24 cellular contexts compared by ENCODE assay signal in the genomic region with DNA sequence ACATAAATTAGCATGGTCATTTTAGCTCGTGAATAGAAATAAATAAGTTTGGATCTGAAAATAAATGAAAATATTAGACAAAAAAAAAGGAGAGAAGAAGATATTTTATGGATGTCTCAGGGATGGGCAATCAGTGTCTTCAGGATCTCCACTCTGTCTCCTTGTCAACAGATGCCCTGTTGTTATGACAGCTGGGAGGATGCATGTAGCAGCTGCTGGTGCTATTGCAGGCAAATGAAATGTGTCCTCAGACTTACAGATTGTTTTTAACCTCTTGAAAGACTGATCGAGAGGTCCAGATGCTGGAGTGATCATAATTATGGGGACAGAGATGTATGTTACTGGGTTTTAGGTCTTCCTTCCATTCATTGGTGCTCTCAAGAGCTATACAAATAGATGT.
"Had no signal": no experiment of that assay in that cellular context is flagged by ENCODE, and none has a peak within 500 bp of the region (broad histone marks: within the 10 kb centered on the region; RNA-seq: fewer than 3 reads in every experiment).

No MANE protein-coding gene starts in this region.

- H3K27ac Mint-ChIP-seq: activated CD4-positive, alpha-beta memory T cell treated with anti-CD3 and anti-CD28 coated beads for 36 hours; activated naive CD4-positive, alpha-beta T cell treated with anti-CD3 and anti-CD28 coated beads for 36 hours; activated naive CD8-positive, alpha-beta T cell treated with anti-CD3 and anti-CD28 coated beads, Interleukin-2, amount 10 ng/mL, durations not matched to agents 7 days and 5 days; effector memory CD8-positive, alpha-beta T cell; mesothelial cell of epicardium; nephron; stimulated activated naive CD8-positive, alpha-beta T cell treated with anti-CD3 and anti-CD28 coated beads, Interleukin-15, Interleukin-2, amounts not matched to agents 100 ng/mL and 50 ng/mL, for 24 hours had no signal

- H3K27me3 ChIP-seq: breast epithelium, pancreas, right atrium auricular region, thyroid gland, upper lobe of right lung had no signal

- H3K4me3 ChIP-seq: breast epithelium, pancreas, psoas muscle, right atrium auricular region, thyroid gland, upper lobe of right lung had no signal

- H3K9me3 Mint-ChIP-seq: central memory CD8-positive, alpha-beta T cell; effector memory CD8-positive, alpha-beta T cell had no signal

- DNase-seq: activated CD4-positive, alpha-beta memory T cell treated with anti-CD3 and anti-CD28 coated beads for 36 hours; activated CD4-positive, alpha-beta T cell treated with anti-CD3 and anti-CD28 coated beads for 4 hours; activated CD4-positive, CD25-positive, alpha-beta regulatory T cell; activated naive CD4-positive, alpha-beta T cell treated with anti-CD3 and anti-CD28 coated beads for 36 hours; activated naive CD8-positive, alpha-beta T cell treated with anti-CD3 and anti-CD28 coated beads, Interleukin-2, amount 10 ng/mL, durations not matched to agents 7 days and 5 days; activated T-cell treated with anti-CD3 and anti-CD28 coated beads, Interleukin-2, amount 50 U/mL, for 48 hours; amniotic stem cell; effector memory CD8-positive, alpha-beta T cell; foreskin melanocyte; hippocampal formation; left ventricle myocardium superior; mammary epithelial cell; pancreas; psoas muscle; stimulated activated CD4-positive, alpha-beta T cell treated with anti-CD3 and anti-CD28 coated beads, Interleukin-4, amount 100 ng/mL, for 24 hours; substantia nigra; thyroid gland; upper lobe of right lung had no signal

- H3K4me1 Mint-ChIP-seq: activated naive CD8-positive, alpha-beta T cell treated with anti-CD3 and anti-CD28 coated beads, Interleukin-2, amount 10 ng/mL, durations not matched to agents 7 days and 5 days; central memory CD8-positive, alpha-beta T cell; mesothelial cell of epicardium had no signal

- H3K4me3 Mint-ChIP-seq: activated CD4-positive, alpha-beta memory T cell treated with anti-CD3 and anti-CD28 coated beads for 36 hours; activated naive CD4-positive, alpha-beta T cell treated with anti-CD3 and anti-CD28 coated beads for 36 hours; activated naive CD8-positive, alpha-beta T cell treated with anti-CD3 and anti-CD28 coated beads, Interleukin-2, amount 10 ng/mL, durations not matched to agents 7 days and 5 days; central memory CD8-positive, alpha-beta T cell; effector memory CD8-positive, alpha-beta T cell; mesothelial cell of epicardium; nephron; stimulated activated naive CD8-positive, alpha-beta T cell treated with anti-CD3 and anti-CD28 coated beads, Interleukin-15, Interleukin-2, amounts not matched to agents 100 ng/mL and 50 ng/mL, for 24 hours had no signal

- H3K27me3 Mint-ChIP-seq: activated CD4-positive, alpha-beta memory T cell treated with anti-CD3 and anti-CD28 coated beads for 36 hours; central memory CD8-positive, alpha-beta T cell; effector memory CD8-positive, alpha-beta T cell; stimulated activated naive CD8-positive, alpha-beta T cell treated with anti-CD3 and anti-CD28 coated beads, Interleukin-15, Interleukin-2, amounts not matched to agents 100 ng/mL and 50 ng/mL, for 24 hours had no signal

- H3K36me3 Mint-ChIP-seq: activated CD4-positive, alpha-beta memory T cell treated with anti-CD3 and anti-CD28 coated beads for 36 hours; activated naive CD8-positive, alpha-beta T cell treated with anti-CD3 and anti-CD28 coated beads, Interleukin-2, amount 10 ng/mL, durations not matched to agents 7 days and 5 days; mesothelial cell of epicardium had no signal

- H3K27ac ChIP-seq: breast epithelium, pancreas, psoas muscle, right atrium auricular region, thyroid gland, upper lobe of right lung had no signal
